In the genomic region with DNA sequence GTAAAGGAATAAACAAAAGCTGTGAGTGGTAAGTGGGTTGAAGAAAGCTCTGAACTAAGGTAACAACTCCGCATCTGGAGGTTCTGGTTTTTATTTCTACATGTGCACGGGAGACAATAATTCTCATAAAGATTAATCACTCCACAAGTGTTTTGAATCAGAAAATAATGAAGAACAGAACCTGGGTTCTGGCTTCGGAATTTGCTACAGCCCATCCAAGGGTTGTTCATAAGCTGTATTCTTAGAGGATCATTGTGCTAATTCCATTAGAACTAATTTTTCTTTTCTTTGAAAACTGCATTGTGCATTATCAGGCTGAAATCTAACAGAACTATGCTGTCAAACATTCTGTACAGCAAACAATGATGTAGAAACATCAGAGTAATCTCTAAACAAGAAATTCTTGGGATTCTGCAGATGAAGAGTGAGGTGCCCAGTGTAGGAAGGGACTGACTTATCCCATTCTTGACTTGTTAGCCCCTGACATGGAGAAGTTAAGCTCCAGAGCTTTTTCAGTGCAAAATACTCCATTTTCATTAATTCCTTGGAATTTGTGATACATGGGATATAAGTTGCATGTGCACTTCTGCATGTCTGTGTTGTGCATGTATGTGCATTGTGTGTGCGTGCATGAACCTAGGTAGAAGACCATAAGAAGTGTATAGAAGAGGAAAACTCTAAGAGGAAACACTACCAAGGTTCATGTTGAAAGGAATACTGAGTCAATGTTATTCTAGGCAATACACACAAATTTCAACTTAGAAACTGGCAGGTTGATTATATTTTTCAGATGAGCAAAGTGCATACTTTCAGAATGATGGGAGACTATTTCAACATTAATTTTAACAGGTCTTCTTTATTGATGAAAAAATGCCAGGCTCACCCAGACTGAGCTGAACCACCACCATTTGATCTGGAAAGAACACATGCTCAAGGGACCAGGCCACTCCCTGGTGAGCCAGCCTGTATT, we compare ENCODE assay signal across 20 cellular contexts.
DNase-seq lines count a peak whose midpoint lies in the region; ATAC-seq and TF ChIP-seq lines count a peak whose summit lies in the region.
"Had no signal": no experiment of that assay in that cellular context is flagged by ENCODE, and none has a peak within 500 bp of the region (broad histone marks: within the 10 kb centered on the region; RNA-seq: fewer than 3 reads in every experiment).

No MANE protein-coding gene starts in this region.

- H3K4me1 Mint-ChIP-seq in activated CD4-positive, alpha-beta T cell treated with anti-CD3 and anti-CD28 coated beads for 36 hours: peaks cover 45% of the 10 kb centered on the region

- ATAC-seq in activated CD4-positive, alpha-beta T cell treated with anti-CD3 and anti-CD28 coated beads for 36 hours: no peak
- ATAC-seq in sciatic nerve: peak; percentile 63
- ATAC-seq in upper lobe of left lung (ENCODE audit: low FRiP score in 2 of 2): no peak
- ATAC-seq: PC-3 had no signal

- H3K9me3 Mint-ChIP-seq in activated CD4-positive, alpha-beta T cell treated with anti-CD3 and anti-CD28 coated beads for 36 hours (ENCODE audit: low read depth): peaks cover 2% of the 10 kb centered on the region
- H3K9me3 Mint-ChIP-seq: CD8-positive, alpha-beta memory T cell had no signal

- H3K27me3 Mint-ChIP-seq in activated CD4-positive, alpha-beta T cell treated with anti-CD3 and anti-CD28 coated beads for 36 hours: no peaks in the 10 kb centered on the region

- peak overlapping the region; percentile 20 for H3K27ac Mint-ChIP-seq in activated CD4-positive, alpha-beta T cell treated with anti-CD3 and anti-CD28 coated beads for 36 hours

- TF ChIP-seq EP300 in upper lobe of left lung (IDR thresholded peaks at IDR 0.05): no peak

- H3K36me3 ChIP-seq in MG63 (no peaks in the 10 kb centered on the region), upper lobe of left lung (no peaks in the 10 kb centered on the region)
- H3K36me3 ChIP-seq: BLaER1 treated with 17β-estradiol and CSF1 and Interleukin-3, amounts not matched to agents 10 nM and 100 nM had no signal

- WGBS in upper lobe of left lung, 2 donors: 87 to 95% methylated on average over 4 of the region's 4 CpGs

- H3K4me1 ChIP-seq in upper lobe of left lung: no peaks in the 10 kb centered on the region

- intact Hi-C loops in activated CD4-positive, alpha-beta T cell treated with anti-CD3 and anti-CD28 coated beads for 36 hours (cut with DNase I, micrococcal nuclease): loop anchor here (10.0 kb wide), 2 partner anchors 339 to 961 kb away; no protein-coding TSS in a partner anchor
- intact Hi-C loops in sciatic nerve (cut with DNase I): no loop called here

- H3K27me3 ChIP-seq in MG63: no peaks in the 10 kb centered on the region
- no peaks in the 10 kb centered on the region for H3K27me3 ChIP-seq in upper lobe of left lung
- H3K27me3 ChIP-seq: BLaER1 treated with 17β-estradiol and CSF1 and Interleukin-3, amounts not matched to agents 10 nM and 100 nM had no signal

- H3K4me3 ChIP-seq in MG63: no peak overlapping the region
- H3K4me3 ChIP-seq in upper lobe of left lung: no peak overlapping the region
- H3K4me3 ChIP-seq: BLaER1 treated with 17β-estradiol and CSF1 and Interleukin-3, amounts not matched to agents 10 nM and 100 nM had no signal

- H3K27ac ChIP-seq in upper lobe of left lung: no peak overlapping the region
- H3K27ac ChIP-seq: 22Rv1; BLaER1 treated with 17β-estradiol and CSF1 and Interleukin-3, amounts not matched to agents 10 nM and 100 nM had no signal

- peaks cover 3% of the 10 kb centered on the region for H3K36me3 Mint-ChIP-seq in activated CD4-positive, alpha-beta T cell treated with anti-CD3 and anti-CD28 coated beads for 36 hours (ENCODE audit: low read depth)
- H3K36me3 Mint-ChIP-seq: CD8-positive, alpha-beta memory T cell had no signal

- no peak for TF ChIP-seq POLR2A in upper lobe of left lung (IDR thresholded peaks at IDR 0.05)

- no peak for TF ChIP-seq CTCF in upper lobe of left lung (IDR thresholded peaks at IDR 0.05)

- CTCF ChIA-PET in activated CD4-positive, alpha-beta T cell treated with anti-CD3 and anti-CD28 coated beads for 36 hours (lab: Charles Lee): interaction anchor here (1.4 kb wide), 1 partner anchor 124 kb away, joined by 3 read pairs; no protein-coding TSS in a partner anchor

- H3K9me3 ChIP-seq in MG63: no peaks in the 10 kb centered on the region
- H3K9me3 ChIP-seq in upper lobe of left lung: no peaks in the 10 kb centered on the region

- no peak for DNase-seq in activated CD4-positive, alpha-beta T cell treated with anti-CD3 and anti-CD28 coated beads for 36 hours
- no peak for DNase-seq in activated CD4-positive, alpha-beta T cell treated with anti-CD3 and anti-CD28 coated beads for 48 hours
- peak; percentile 62 for DNase-seq in MG63
- DNase-seq in fibroblast of gingiva (ENCODE audit: low read depth): peak; percentile 43
- DNase-seq in sciatic nerve (ENCODE audit: low spot score): no peak
- no peak for DNase-seq in activated naive CD4-positive, alpha-beta T cell (lab: John Stamatoyannopoulos, UW)
- DNase-seq in upper lobe of left lung: no peak
- no peak for DNase-seq in dedifferentiated amniotic fluid mesenchymal stem cell (ENCODE audit: extremely low spot score)
- DNase-seq: CD8-positive, alpha-beta memory T cell; DMS79; IMR-90; NCI-H1048; NCI-H1436; NCI-H1930; NCI-H345; NCI-H526; PC-3; RPMI8226 had no signal

- H3K4me3 Mint-ChIP-seq in activated CD4-positive, alpha-beta T cell treated with anti-CD3 and anti-CD28 coated beads for 36 hours: no peak overlapping the region

- POLR2A ChIA-PET in activated CD4-positive, alpha-beta T cell treated with anti-CD3 and anti-CD28 coated beads for 36 hours (lab: Charles Lee): no interaction called here

Comparison
In these comparisons a context has a peak if more than half of its experiments do, and no peak if none do; other contexts are left out.
1. DNase-seq: peak in MG63 (single experiment) and fibroblast of gingiva (single experiment); none in activated CD4-positive, alpha-beta T cell treated with anti-CD3 and anti-CD28 coated beads for 36 hours (single experiment), activated CD4-positive, alpha-beta T cell treated with anti-CD3 and anti-CD28 coated beads for 48 hours (single experiment), sciatic nerve (single experiment), activated naive CD4-positive, alpha-beta T cell (0 of 4), upper lobe of left lung (0 of 2) and dedifferentiated amniotic fluid mesenchymal stem cell (single experiment).